ENCODE assay signal across 9 cellular contexts in genomic region chr17:12022310-12022709, GRCh38. TPM values are rescaled to one million over a fixed set of nuclear protein-coding genes. Genes with fewer than 3 reads are reported as not detected.
DNase-seq lines count a peak whose midpoint lies in the region; ATAC-seq, FAIRE-seq and TF ChIP-seq lines count a peak whose summit lies in the region.
"Had no signal": no experiment of that assay in that cellular context is flagged by ENCODE, and none has a peak within 500 bp of the region (broad histone marks: within the 10 kb centered on the region; RNA-seq: fewer than 3 reads in every experiment).

No MANE protein-coding gene starts in this region.

- H3K27me3 Mint-ChIP-seq in stimulated activated naive CD8-positive, alpha-beta T cell treated with anti-CD3 and anti-CD28 coated beads, Interleukin-15, Interleukin-2, amounts not matched to agents 100 ng/mL and 50 ng/mL, for 24 hours = no peaks in the 10 kb centered on the region
- peaks cover 6% of the 10 kb centered on the region for H3K27me3 Mint-ChIP-seq in activated CD8-positive, alpha-beta T cell treated with anti-CD3 and anti-CD28 coated beads, Interleukin-2, amount 10 ng/mL, durations not matched to agents 7 days and 5 days (ENCODE audit: low read depth)

- H3K36me3 ChIP-seq in keratinocyte (ENCODE audit: control insufficient read depth in 2 of 2, extremely low read depth in 1 of 2, insufficient read depth in 2 of 2, low read length in 2 of 2) = peaks cover 0 to 5% of the 10 kb centered on the region in 2 experiments

- peak overlapping the region; percentile 81 for H3K4me2 ChIP-seq in keratinocyte (ENCODE audit: control insufficient read depth, extremely low read depth, insufficient read depth, low read depth, low read length)

- H2AFZ ChIP-seq in keratinocyte (ENCODE audit: control insufficient read depth, low read length) = no peak overlapping the region

- DNase-seq in stimulated activated naive CD8-positive, alpha-beta T cell treated with anti-CD3 and anti-CD28 coated beads, Interleukin-15, Interleukin-2, amounts not matched to agents 100 U/mL and 50 U/mL, for 24 hours = no peak
- DNase-seq in activated CD8-positive, alpha-beta T cell treated with anti-CD3 and anti-CD28 coated beads, Interleukin-2, amount 10 ng/mL, durations not matched to agents 7 days and 5 days = no peak
- DNase-seq in keratinocyte (ENCODE audit: low read depth, low spot score) = no peak
- no peak for DNase-seq in NCI-H2081 treated with DMSO at 0.1 percent for 48 hours (lab: John Stamatoyannopoulos, UW)
- no peak for DNase-seq in dedifferentiated amniotic fluid mesenchymal stem cell (ENCODE audit: extremely low spot score)
- DNase-seq in iPS-NIHi7 (ENCODE audit: extremely low spot score) = no peak
- DNase-seq: RPMI8226 had no signal

- CTCF ChIA-PET in activated CD8-positive, alpha-beta T cell treated with anti-CD3 and anti-CD28 coated beads, Interleukin-2, amount 10 ng/mL, durations not matched to agents 7 days and 5 days (lab: Charles Lee) = interaction anchor here (1.0 kb wide), 2 partner anchors 25 to 27 kb away, joined by 3 read pairs; partner anchors contain the start of gene ZNF18

- dilution Hi-C loops in keratinocyte (cut with MboI; ENCODE audit: extremely low pct_ligation_motif_present, low sequenced_read_pairs) = no loop called here

- peak overlapping the region; percentile 81 for H3K27ac ChIP-seq in keratinocyte (ENCODE audit: control insufficient read depth, insufficient read depth, low read length)

- no peak for ATAC-seq in stimulated activated naive CD8-positive, alpha-beta T cell treated with anti-CD3 and anti-CD28 coated beads, Interleukin-15, Interleukin-2, amounts not matched to agents 100 U/mL and 50 U/mL, for 24 hours
- no peak for ATAC-seq in activated CD8-positive, alpha-beta T cell treated with anti-CD3 and anti-CD28 coated beads, Interleukin-2, amount 10 ng/mL, durations not matched to agents 7 days and 5 days
- no peak for ATAC-seq in HG03175 (IDR thresholded peaks at IDR 0.05; ENCODE audit: unreplicated experiment)

- no peak overlapping the region for H3K27ac Mint-ChIP-seq in stimulated activated naive CD8-positive, alpha-beta T cell treated with anti-CD3 and anti-CD28 coated beads, Interleukin-15, Interleukin-2, amounts not matched to agents 100 ng/mL and 50 ng/mL, for 24 hours
- no peak overlapping the region for H3K27ac Mint-ChIP-seq in activated CD8-positive, alpha-beta T cell treated with anti-CD3 and anti-CD28 coated beads, Interleukin-2, amount 10 ng/mL, durations not matched to agents 7 days and 5 days

- H3K9me3 Mint-ChIP-seq in stimulated activated naive CD8-positive, alpha-beta T cell treated with anti-CD3 and anti-CD28 coated beads, Interleukin-15, Interleukin-2, amounts not matched to agents 100 ng/mL and 50 ng/mL, for 24 hours = no peaks in the 10 kb centered on the region
- no peaks in the 10 kb centered on the region for H3K9me3 Mint-ChIP-seq in activated CD8-positive, alpha-beta T cell treated with anti-CD3 and anti-CD28 coated beads, Interleukin-2, amount 10 ng/mL, durations not matched to agents 7 days and 5 days (ENCODE audit: insufficient read depth)

- peak overlapping the region; percentile 83 for H3K9ac ChIP-seq in keratinocyte (ENCODE audit: control insufficient read depth, extremely low read depth, insufficient read depth, low read length)

- no peak for FAIRE-seq in keratinocyte (lab: Jason Lieb, UNC)

- H3K36me3 Mint-ChIP-seq in stimulated activated naive CD8-positive, alpha-beta T cell treated with anti-CD3 and anti-CD28 coated beads, Interleukin-15, Interleukin-2, amounts not matched to agents 100 ng/mL and 50 ng/mL, for 24 hours (ENCODE audit: low read depth) = peaks cover 11% of the 10 kb centered on the region
- peaks cover 19% of the 10 kb centered on the region for H3K36me3 Mint-ChIP-seq in activated CD8-positive, alpha-beta T cell treated with anti-CD3 and anti-CD28 coated beads, Interleukin-2, amount 10 ng/mL, durations not matched to agents 7 days and 5 days (ENCODE audit: low read depth)

- peaks cover 2% of the 10 kb centered on the region for H3K9me1 ChIP-seq in keratinocyte (ENCODE audit: control insufficient read depth, extremely low read depth, insufficient read depth, low read length)

- H3K4me3 ChIP-seq in keratinocyte (ENCODE audit: control insufficient read depth in 2 of 3, extremely low read depth in 1 of 3, insufficient read depth in 2 of 3, low read depth in 1 of 3, low read length in 3 of 3) = peak overlapping the region; percentile 64 to 88 (median 84)

- TF ChIP-seq CTCF in keratinocyte (optimal IDR thresholded peaks at IDR 0.05 in 1 of 3, IDR thresholded peaks at IDR 0.05 in 1 of 3, conservative IDR thresholded peaks at IDR 0.05 in 1 of 3; ENCODE audit: extremely low read depth in 1 of 3, insufficient read depth in 2 of 3, low read length in 3 of 3) = no peak

- peaks cover 61% of the 10 kb centered on the region for H3K79me2 ChIP-seq in keratinocyte (ENCODE audit: control insufficient read depth, insufficient read depth, low read length)

- H3K27me3 ChIP-seq in keratinocyte (ENCODE audit: control insufficient read depth, extremely low read depth, insufficient read depth, low read length) = no peaks in the 10 kb centered on the region

- H4K20me1 ChIP-seq in keratinocyte (ENCODE audit: control insufficient read depth, extremely low read depth, insufficient read depth, low read length) = peaks cover 3% of the 10 kb centered on the region

- H3K4me1 ChIP-seq in keratinocyte (ENCODE audit: control insufficient read depth, extremely low read depth, insufficient read depth, low read length) = peaks cover 45% of the 10 kb centered on the region

- H3K4me3 Mint-ChIP-seq in stimulated activated naive CD8-positive, alpha-beta T cell treated with anti-CD3 and anti-CD28 coated beads, Interleukin-15, Interleukin-2, amounts not matched to agents 100 ng/mL and 50 ng/mL, for 24 hours = peak overlapping the region; percentile 86
- H3K4me3 Mint-ChIP-seq in activated CD8-positive, alpha-beta T cell treated with anti-CD3 and anti-CD28 coated beads, Interleukin-2, amount 10 ng/mL, durations not matched to agents 7 days and 5 days = peak overlapping the region; percentile 80

- POLR2A ChIA-PET in activated CD8-positive, alpha-beta T cell treated with anti-CD3 and anti-CD28 coated beads, Interleukin-2, amount 10 ng/mL, durations not matched to agents 7 days and 5 days (lab: Charles Lee) = interaction anchor here (2.2 to 8.1 kb wide), 2 partner anchors 14 to 25 kb away, joined by 5 to 128 read pairs; partner anchors contain the start of gene ZNF18

- H3K9me3 ChIP-seq in keratinocyte (ENCODE audit: control insufficient read depth, low read depth, low read length) = no peaks in the 10 kb centered on the region

- peaks cover 63% of the 10 kb centered on the region for H3K4me1 Mint-ChIP-seq in stimulated activated naive CD8-positive, alpha-beta T cell treated with anti-CD3 and anti-CD28 coated beads, Interleukin-15, Interleukin-2, amounts not matched to agents 100 ng/mL and 50 ng/mL, for 24 hours (ENCODE audit: low read depth)
- H3K4me1 Mint-ChIP-seq in activated CD8-positive, alpha-beta T cell treated with anti-CD3 and anti-CD28 coated beads, Interleukin-2, amount 10 ng/mL, durations not matched to agents 7 days and 5 days (ENCODE audit: low read depth) = peaks cover 54% of the 10 kb centered on the region

RNA-seq across cellular contexts. Expression of gene MAP2K4, which starts 1.6 kb away (rescaled TPM):
- total RNA-seq in activated CD8-positive, alpha-beta T cell treated with anti-CD3 and anti-CD28 coated beads, Interleukin-2, amount 10 ng/mL, durations not matched to agents 7 days and 5 days = 10 to 100 TPM; 43.2 to 45.3 TPM
- polyA plus RNA-seq in keratinocyte = 27.7 to 37.3 TPM (median 28.7 TPM) in 3 replicates
- 107 TPM for polyA plus RNA-seq in keratinocyte (2011; ENCODE audit: low read depth)
- 20.5 and 41.7 TPM in 2 replicates for polyA plus RNA-seq in keratinocyte (2011; cell fraction: cytosol; rRNA removed)
- polyA plus RNA-seq in keratinocyte (2011; cell fraction: nucleus; rRNA removed) = 25.1 and 27.6 TPM in 2 replicates
- polyA plus RNA-seq in keratinocyte (2012; ENCODE audit: low replicate concordance) = 23.8 and 24.2 TPM in 2 replicates
- polyA minus RNA-seq in keratinocyte = 9.7 to 56.5 TPM (median 36.9 TPM) in 3 replicates
- 28.8 TPM for polyA minus RNA-seq in keratinocyte (2011; cell fraction: cytosol; rRNA and poly(A)+ RNA removed)
- polyA minus RNA-seq in keratinocyte (2011; cell fraction: nucleus; rRNA and poly(A)+ RNA removed) = 24.4 and 44.0 TPM in 2 replicates

RNA-seq across cellular contexts. Expression of gene ZNF18, which starts 25.0 kb away (rescaled TPM):
- 10 to 100 TPM; 11.7 to 13.7 TPM for total RNA-seq in activated CD8-positive, alpha-beta T cell treated with anti-CD3 and anti-CD28 coated beads, Interleukin-2, amount 10 ng/mL, durations not matched to agents 7 days and 5 days
- polyA plus RNA-seq in keratinocyte = 6.3 to 8.4 TPM (median 7.7 TPM) in 3 replicates
- polyA plus RNA-seq in keratinocyte (2011; ENCODE audit: low read depth) = 3.3 TPM
- 3.4 and 5.6 TPM in 2 replicates for polyA plus RNA-seq in keratinocyte (2011; cell fraction: cytosol; rRNA removed)
- polyA plus RNA-seq in keratinocyte (2011; cell fraction: nucleus; rRNA removed) = 13.7 TPM in 2 replicates
- 4.7 and 6.9 TPM in 2 replicates for polyA plus RNA-seq in keratinocyte (2012; ENCODE audit: low replicate concordance)
- polyA minus RNA-seq in keratinocyte = 3.6 to 6.8 TPM (median 6.5 TPM) in 3 replicates
- polyA minus RNA-seq in keratinocyte (2011; cell fraction: cytosol; rRNA and poly(A)+ RNA removed) = 4.2 TPM
- polyA minus RNA-seq in keratinocyte (2011; cell fraction: nucleus; rRNA and poly(A)+ RNA removed) = 5.3 and 9.8 TPM in 2 replicates
